Comparison of ENCODE assay signal across 8 cellular contexts in the genomic region with DNA sequence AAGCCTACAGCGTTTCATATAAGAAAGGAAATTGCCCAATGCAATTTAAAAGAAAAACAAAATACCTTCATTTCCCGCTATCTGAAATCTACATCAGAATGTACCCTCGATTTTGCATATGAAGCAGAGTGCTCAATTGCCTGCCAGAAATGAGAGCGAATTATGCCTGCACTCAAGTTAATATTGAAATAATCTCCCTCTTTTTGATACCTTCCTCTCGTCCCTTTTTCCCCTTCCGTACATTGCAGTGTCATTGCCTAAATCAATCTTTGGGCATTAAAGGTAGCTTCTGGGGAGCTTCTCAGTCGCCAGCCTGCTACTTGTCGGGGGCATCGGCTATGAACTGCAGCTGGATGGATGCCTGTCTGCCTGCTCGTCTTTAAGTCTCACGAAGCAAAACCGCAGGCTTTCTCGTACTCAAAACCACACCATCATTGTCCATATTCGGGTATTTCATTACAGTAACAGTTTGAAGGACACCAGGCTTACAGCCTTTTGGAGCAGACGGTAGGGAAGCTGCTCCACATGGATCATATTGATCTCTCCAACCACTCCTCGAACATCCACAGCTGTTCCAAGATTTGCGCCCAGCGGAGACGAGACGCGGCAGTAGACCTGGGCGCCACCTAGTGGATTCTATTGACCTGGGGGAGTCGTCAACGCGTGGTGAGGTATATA.
DNase-seq lines count a peak whose midpoint lies in the region; ATAC-seq and TF ChIP-seq lines count a peak whose summit lies in the region.

No MANE protein-coding gene starts in this region.

- H3K9me3 Mint-ChIP-seq in activated naive CD4-positive, alpha-beta T cell treated with anti-CD3 and anti-CD28 coated beads, Interleukin-2, amount 50 U/mL, for 72 hours, result no peaks in the 10 kb centered on the region

- no peak overlapping the region for H3K27ac ChIP-seq in upper lobe of right lung

- TF ChIP-seq CTCF in GM10248 (IDR thresholded peaks at IDR 0.05; ENCODE audit: control extremely low read depth, extremely low read depth, low read depth, missing control alignments) (peak; percentile 93), upper lobe of right lung (IDR thresholded peaks at IDR 0.05) (peak; percentile 90)

- DNase-seq in GM10248 (ENCODE audit: extremely low spot score), result peak; percentile 57
- DNase-seq in NAMALWA (ENCODE audit: low spot score), result peak; percentile 90
- peak; percentile 68 to 84 for DNase-seq in activated naive CD4-positive, alpha-beta T cell treated with anti-CD3 and anti-CD28 coated beads, Interleukin-2, amount 50 U/mL, for 72 hours (ENCODE audit: low spot score in 2 of 2)
- peak; percentile 84 for DNase-seq in cardiac septum (ENCODE audit: low spot score)
- peak; percentile 89 for DNase-seq in posterior vena cava (ENCODE audit: low spot score)
- peak; percentile 80 for DNase-seq in upper lobe of right lung

- POLR2A ChIA-PET in GM10248 (lab: Yijun Ruan, JAX), result interaction anchor here (0.6 kb wide), 1 partner anchor 377 kb away, joined by 3 read pairs; no protein-coding TSS in a partner anchor

- H3K4me1 ChIP-seq in upper lobe of right lung, result peaks cover 8% of the 10 kb centered on the region

- no peaks in the 10 kb centered on the region for H3K36me3 ChIP-seq in upper lobe of right lung

- H3K4me3 ChIP-seq in upper lobe of right lung, result peak overlapping the region; percentile 43

- H3K9me3 ChIP-seq in upper lobe of right lung, result no peaks in the 10 kb centered on the region

- no peaks in the 10 kb centered on the region for H3K36me3 Mint-ChIP-seq in activated naive CD4-positive, alpha-beta T cell treated with anti-CD3 and anti-CD28 coated beads, Interleukin-2, amount 50 U/mL, for 72 hours

- intact Hi-C loops in cardiac septum (cut with DNase I) (loop anchor here (5.0 to 10.0 kb wide), 3 partner anchors 334 to 1016 kb away; no protein-coding TSS in a partner anchor), posterior vena cava (cut with DNase I) (loop anchor here (2.0 to 5.0 kb wide), 3 partner anchors 331 to 1021 kb away; a partner anchor contains a TSS), upper lobe of right lung (cut with DNase I) (no loop called here)

- CTCF ChIA-PET in GM10248 (lab: Yijun Ruan, JAX), result interaction anchor here (0.6 to 4.7 kb wide), 80 partner anchors 9 to 1052 kb away, joined by 3 to 47 read pairs (median 3); a partner anchor contains a TSS

- peaks cover 23% of the 10 kb centered on the region for H3K27me3 ChIP-seq in upper lobe of right lung

- peak overlapping the region in 1 of 2 donors; percentile 17 for H3K27ac Mint-ChIP-seq in activated naive CD4-positive, alpha-beta T cell treated with anti-CD3 and anti-CD28 coated beads, Interleukin-2, amount 50 U/mL, for 72 hours

- peak; percentile 88 for ATAC-seq in HG02571 (IDR thresholded peaks at IDR 0.05; ENCODE audit: unreplicated experiment)
- ATAC-seq in SK-N-SH treated with all-trans-retinoic acid at 6 μM for 48 hours, result peak; percentile 99
- ATAC-seq in activated naive CD4-positive, alpha-beta T cell treated with anti-CD3 and anti-CD28 coated beads, Interleukin-2, amount 50 U/mL, for 72 hours, result peak; percentile 92 to 95
- peak; percentile 99 for ATAC-seq in upper lobe of right lung

TF ChIP-seq in SK-N-SH treated with all-trans-retinoic acid at 6 μM for 48 hours, 23 proteins besides CTCF, POLR2A, EP300 and RAD21:
- TF ChIP-seq SNAI2 (CRISPR knock-in tag; IDR thresholded peaks at IDR 0.05), result no peak
- TF ChIP-seq ESRRG (CRISPR knock-in tag; IDR thresholded peaks at IDR 0.05), result no peak
- TF ChIP-seq ZNF565 (CRISPR knock-in tag; conservative IDR thresholded peaks at IDR 0.05; ENCODE audit: low read depth), result no peak
- no peak for TF ChIP-seq CSDC2 (CRISPR knock-in tag; IDR thresholded peaks at IDR 0.05)
- no peak for TF ChIP-seq PPARA (CRISPR knock-in tag; IDR thresholded peaks at IDR 0.05; ENCODE audit: borderline replicate concordance)
TF ChIP-seq in SK-N-SH treated with all-trans-retinoic acid at 6 μM for 48 hours: peak in this region for 0.
